In genomic region chr2:69436937-69437750, GRCh38 we compare ENCODE assay signal across 8 cellular contexts. TPM values are rescaled to one million over a fixed set of nuclear protein-coding genes. Genes with fewer than 3 reads are reported as not detected.
DNase-seq lines count a peak whose midpoint lies in the region; ATAC-seq and TF ChIP-seq lines count a peak whose summit lies in the region.

Gene NFU1 (minus strand): TSS chr2:69437435. CDS start chr2:69437422, 13 bp downstream.

- H3K4me3 ChIP-seq in BJ (ENCODE audit: low read depth, low read length) (peak within 1 kb of the TSS; percentile 80), choroid plexus epithelial cell (ENCODE audit: low read depth, low read length) (peak within 1 kb of the TSS; percentile 99)

- DNase-seq in BJ (ENCODE audit: low read depth) = peak; percentile 82
- DNase-seq in GM19238 (ENCODE audit: insufficient read length, low spot score) = peak; percentile 97
- DNase-seq in NCI-H524 (lab: John Stamatoyannopoulos, UW) = peak; percentile 63 to 90
- peak; percentile 94 for DNase-seq in activated CD4-positive, alpha-beta T cell treated with anti-CD3 and anti-CD28 coated beads for 36 hours
- peak; percentile 98 for DNase-seq in choroid plexus epithelial cell (ENCODE audit: low read depth)
- DNase-seq in kidney tubule cell (ENCODE audit: low spot score) = peak; percentile 96
- DNase-seq in stimulated activated CD4-positive, alpha-beta T cell treated with anti-CD3 and anti-CD28 coated beads, Interleukin-1b, Interleukin-23, amount 100 ng/mL, for 24 hours (ENCODE audit: low read depth in 4 of 4, low spot score in 1 of 4) = peak; percentile 60 to 84 (median 74)

- peak within 1 kb of the TSS; percentile 95 for H3K27ac Mint-ChIP-seq in activated CD4-positive, alpha-beta T cell treated with anti-CD3 and anti-CD28 coated beads for 36 hours

- peak; percentile 93 for ATAC-seq in HG03442 (IDR thresholded peaks at IDR 0.05; ENCODE audit: unreplicated experiment)
- peak; percentile 93 for ATAC-seq in activated CD4-positive, alpha-beta T cell treated with anti-CD3 and anti-CD28 coated beads for 36 hours

- H3K27me3 ChIP-seq in BJ (ENCODE audit: control insufficient read depth, insufficient read depth, low read length) = no peaks in the 10 kb centered on the region

- intact Hi-C loops in activated CD4-positive, alpha-beta T cell treated with anti-CD3 and anti-CD28 coated beads for 36 hours (cut with DNase I, micrococcal nuclease) = loop anchor here (1.0 to 5.0 kb wide), 10 partner anchors 16 to 970 kb away; partner anchors contain the start of genes GFPT1 (in 2 of the 2), AAK1 (in 1 of the 2), APLF (in 1 of the 2) and FBXO48 (in 1 of the 2)

- H3K36me3 Mint-ChIP-seq in activated CD4-positive, alpha-beta T cell treated with anti-CD3 and anti-CD28 coated beads for 36 hours (ENCODE audit: low read depth) = peaks cover 10% of the 10 kb centered on the region

- H3K27me3 Mint-ChIP-seq in activated CD4-positive, alpha-beta T cell treated with anti-CD3 and anti-CD28 coated beads for 36 hours = no peaks in the 10 kb centered on the region

- CTCF ChIA-PET in BJ (lab: Yijun Ruan, JAX) = interaction anchor here (0.6 to 1.6 kb wide), 22 partner anchors 9 to 524 kb away, joined by 3 to 6 read pairs (median 3); partner anchors contain the start of genes AAK1 and ANTXR1
- CTCF ChIA-PET in activated CD4-positive, alpha-beta T cell treated with anti-CD3 and anti-CD28 coated beads for 36 hours (lab: Charles Lee) = interaction anchor here (0.7 to 3.2 kb wide), 24 partner anchors 8 to 379 kb away, joined by 3 to 14 read pairs (median 5); no protein-coding TSS in a partner anchor

- peak within 1 kb of the TSS; percentile 93 for H3K4me3 Mint-ChIP-seq in activated CD4-positive, alpha-beta T cell treated with anti-CD3 and anti-CD28 coated beads for 36 hours

- POLR2A ChIA-PET in BJ (lab: Charles Lee) = no interaction called here
- POLR2A ChIA-PET in activated CD4-positive, alpha-beta T cell treated with anti-CD3 and anti-CD28 coated beads for 36 hours (lab: Charles Lee) = interaction anchor here (0.6 to 1.3 kb wide), 7 partner anchors 16 to 171 kb away, joined by 3 to 8 read pairs (median 3); no protein-coding TSS in a partner anchor

- H3K9me3 Mint-ChIP-seq in activated CD4-positive, alpha-beta T cell treated with anti-CD3 and anti-CD28 coated beads for 36 hours (ENCODE audit: low read depth) = peaks cover 8% of the 10 kb centered on the region

- peak; percentile 82 for TF ChIP-seq CTCF in BJ (IDR thresholded peaks at IDR 0.05; ENCODE audit: insufficient read depth, low read depth, low read length)
- TF ChIP-seq CTCF in choroid plexus epithelial cell (conservative IDR thresholded peaks at IDR 0.05; ENCODE audit: low read depth, low read length) = peak; percentile 76

- peaks cover 25% of the 10 kb centered on the region for H3K4me1 Mint-ChIP-seq in activated CD4-positive, alpha-beta T cell treated with anti-CD3 and anti-CD28 coated beads for 36 hours

- no peaks in the 10 kb centered on the region for H3K36me3 ChIP-seq in BJ (ENCODE audit: control insufficient read depth, insufficient read depth, low read length)

RNA-seq across cellular contexts. Expression of gene NFU1, which starts in this region (rescaled TPM):
- polyA plus RNA-seq in BJ (2011; rRNA removed) = 13.0 and 40.1 TPM in 2 replicates
- 4.3 and 4.7 TPM in 2 replicates for polyA minus RNA-seq in BJ (2011; rRNA and poly(A)+ RNA removed)
- 10 to 100 TPM; 30.0 to 34.3 TPM for total RNA-seq in activated CD4-positive, alpha-beta T cell treated with anti-CD3 and anti-CD28 coated beads for 36 hours

Comparison
In these comparisons a context has a peak if more than half of its experiments do, and no peak if none do; other contexts are left out.
1. Peak in every context shown above with its lines: DNase-seq, ATAC-seq and H3K4me3 ChIP-seq.